8 cellular contexts compared by ENCODE assay signal in the genomic region with DNA sequence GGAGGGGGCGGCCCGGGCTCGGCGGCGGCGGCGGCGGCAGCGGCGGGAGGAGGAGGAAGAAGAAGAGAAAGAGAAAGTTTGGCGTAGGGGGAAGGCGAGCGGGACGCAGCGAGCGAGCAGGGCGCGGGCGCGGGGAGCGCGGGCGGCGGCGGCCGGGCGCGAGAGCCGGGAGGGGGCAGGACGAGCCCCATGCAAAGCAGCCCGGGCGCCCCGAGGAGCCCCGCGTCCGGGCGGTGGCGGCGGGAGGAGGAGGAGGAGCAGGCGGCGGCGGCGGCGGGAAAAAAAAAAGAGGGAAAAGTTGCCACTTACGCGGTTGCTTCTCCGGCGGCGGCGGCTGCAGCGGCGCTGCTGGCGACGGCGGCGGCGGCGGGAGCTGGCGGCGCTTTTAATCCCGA. TPM values are rescaled to one million over a fixed set of nuclear protein-coding genes. Genes with fewer than 3 reads are reported as not detected.
A peak's percentile ranks its signal among the peaks of the same experiment; 100 is the strongest.
DNase-seq lines count a peak whose midpoint lies in the region; ATAC-seq and TF ChIP-seq lines count a peak whose summit lies in the region.

No MANE protein-coding gene starts in this region.

- peak overlapping the region; percentile 81 for H3K4me3 ChIP-seq in WI38 (ENCODE audit: low read depth, low read length)
- H3K4me3 ChIP-seq in fibroblast of the aortic adventitia (ENCODE audit: low read depth, low read length): peak overlapping the region; percentile 77
- peak overlapping the region; percentile 50 for H3K4me3 ChIP-seq in parathyroid adenoma (ENCODE audit: low read depth, low read length)

- TF ChIP-seq CTCF in GM10248 (IDR thresholded peaks at IDR 0.05; ENCODE audit: control extremely low read depth, extremely low read depth, low read depth, missing control alignments) (no peak), WI38 (IDR thresholded peaks at IDR 0.05; ENCODE audit: low read depth, low read length) (no peak), fibroblast of the aortic adventitia (IDR thresholded peaks at IDR 0.05; ENCODE audit: insufficient read depth, low read length) (no peak), parathyroid adenoma (IDR thresholded peaks at IDR 0.05) (no peak)

- H3K27me3 ChIP-seq in parathyroid adenoma (ENCODE audit: control insufficient read depth, insufficient read depth, low read length): peaks cover 3% of the 10 kb centered on the region

- peak overlapping the region; percentile 66 for H3K27ac ChIP-seq in parathyroid adenoma

- H3K79me2 ChIP-seq in parathyroid adenoma: peaks cover 17% of the 10 kb centered on the region

- DNase-seq in GM10248 (ENCODE audit: extremely low spot score): peak; percentile 79
- DNase-seq in fibroblast of the aortic adventitia (ENCODE audit: low read depth): peak; percentile 45
- DNase-seq in SIG-M5 (lab: John Stamatoyannopoulos, UW): no peak
- DNase-seq in activated gamma-delta T cell treated with Interleukin-2 at 50 U/mL for 16 hours: no peak

- H3K4me1 ChIP-seq in parathyroid adenoma: peaks cover 28% of the 10 kb centered on the region

- H3K9ac ChIP-seq in parathyroid adenoma: no peak overlapping the region

- H3K4me2 ChIP-seq in parathyroid adenoma (ENCODE audit: low read length): no peak overlapping the region

- peak overlapping the region; percentile 60 for H2AFZ ChIP-seq in parathyroid adenoma

- H3K36me3 ChIP-seq in parathyroid adenoma (ENCODE audit: control insufficient read depth, insufficient read depth, low read length): no peaks in the 10 kb centered on the region

- no peaks in the 10 kb centered on the region for H3K9me3 ChIP-seq in parathyroid adenoma (ENCODE audit: control insufficient read depth, low read length)

- ATAC-seq in GM19455 (IDR thresholded peaks at IDR 0.05; ENCODE audit: unreplicated experiment) (peak; percentile 70), HG03442 (IDR thresholded peaks at IDR 0.05; ENCODE audit: unreplicated experiment) (peak; percentile 66)

- CTCF ChIA-PET in GM10248 (lab: Yijun Ruan, JAX): interaction anchor here (0.9 kb wide), 1 partner anchor 226 kb away, joined by 3 read pairs; no protein-coding TSS in a partner anchor

- POLR2A ChIA-PET in GM10248 (lab: Yijun Ruan, JAX): interaction anchor here (0.6 kb wide), 2 partner anchors 10 to 1127 kb away, joined by 4 to 7 read pairs; no protein-coding TSS in a partner anchor

RNA-seq across cellular contexts. Expression of gene ZFHX3, which starts 10.3 kb away (rescaled TPM):
- 4.8 and 8.1 TPM in 2 replicates for total RNA-seq in fibroblast of the aortic adventitia (ENCODE audit: low replicate concordance)

Comparison
In these comparisons a context has a peak if more than half of its experiments do, and no peak if none do; other contexts are left out.
1. DNase-seq: peak in GM10248 (single experiment) and fibroblast of the aortic adventitia (single experiment); none in SIG-M5 (single experiment) and activated gamma-delta T cell treated with Interleukin-2 at 50 U/mL for 16 hours (single experiment).
2. Peak in every context shown above with its lines, with median percentiles within 50 percentile points of each other: H3K4me3 ChIP-seq.